ENCODE assay signal across 22 cellular contexts in genomic region chr6:147528511-147529145, GRCh38. TPM values are rescaled to one million over a fixed set of nuclear protein-coding genes. Genes with fewer than 3 reads are reported as not detected.
"Had no signal": no experiment of that assay in that cellular context is flagged by ENCODE, and none has a peak within 500 bp of the region (broad histone marks: within the 10 kb centered on the region; RNA-seq: fewer than 3 reads in every experiment).

No MANE protein-coding gene starts in this region.

- H3K27ac ChIP-seq: gastrocnemius medialis, left ventricle myocardium inferior, neutrophil, ovary, prostate gland, skin epidermis, stomach, suprapubic skin, tibial nerve had no signal

- ATAC-seq: gastrocnemius medialis, right cardiac atrium had no signal

- H3K36me3 ChIP-seq: gastrocnemius medialis, left ventricle myocardium inferior, neutrophil, ovary, prostate gland, stomach, suprapubic skin, tibial nerve had no signal

- H3K9me3 ChIP-seq: gastrocnemius medialis, left ventricle myocardium inferior, neutrophil, ovary, prostate gland, stomach, suprapubic skin, tibial nerve had no signal

- H3K4me3 ChIP-seq: gastrocnemius medialis, left ventricle myocardium inferior, ovary, prostate gland, skin epidermis, stomach, suprapubic skin, tibial nerve had no signal

- DNase-seq: activated CD4-positive, alpha-beta memory T cell treated with anti-CD3 and anti-CD28 coated beads for 36 hours; activated CD4-positive, alpha-beta T cell treated with anti-CD3 and anti-CD28 coated beads for 1 hour; activated naive CD4-positive, alpha-beta T cell treated with Interleukin-2 at 50 U/mL for 16 hours; activated naive CD8-positive, alpha-beta T cell treated with anti-CD3 and anti-CD28 coated beads for 36 hours; activated T-cell treated with anti-CD3 and anti-CD28 coated beads, Interleukin-2, amount 50 U/mL, for 48 hours; dermis blood vessel endothelial cell; effector CD8-positive, alpha-beta T cell; gastrocnemius medialis; hippocampal formation; left ventricle myocardium inferior; mammary epithelial cell; midbrain; ovary; right cardiac atrium; stimulated activated CD4-positive, alpha-beta T cell treated with anti-CD3 and anti-CD28 coated beads, Interleukin-2, amount 100 ng/mL, for 24 hours; stomach had no signal

- H3K4me1 ChIP-seq: gastrocnemius medialis, left ventricle myocardium inferior, prostate gland had no signal

- H3K27me3 ChIP-seq: gastrocnemius medialis, ovary, stomach, suprapubic skin, tibial nerve had no signal

RNA-seq across cellular contexts. Expression of gene SAMD5, which starts 20.1 kb away (rescaled TPM):
- total RNA-seq: activated naive CD8-positive, alpha-beta T cell treated with anti-CD3 and anti-CD28 coated beads for 36 hours; T-helper 2 cell treated with Interferon-gamma antibody and Interleukin-4, amounts not matched to agents 100 ng/mL and 5 ng/mL, for 36 hours had no signal
